In the genomic region with DNA sequence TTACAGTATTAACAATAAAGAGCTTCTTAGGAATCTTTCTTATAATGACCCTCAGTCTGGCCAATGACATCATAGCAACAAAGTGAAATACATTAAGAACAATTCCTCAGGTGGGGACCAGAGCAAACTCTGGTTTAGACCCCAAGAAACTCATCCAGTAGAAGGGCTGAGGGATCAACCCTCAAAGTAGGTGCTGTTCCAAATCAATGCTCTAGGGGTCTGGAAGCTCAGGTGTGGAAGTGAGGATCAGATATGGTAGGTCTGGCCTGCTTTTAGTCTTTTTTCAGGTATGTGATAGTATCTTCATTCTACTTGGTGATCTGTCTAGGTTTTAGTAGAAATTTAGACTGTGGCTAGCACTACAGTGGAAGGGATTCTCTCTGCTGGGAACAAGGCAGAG, we compare ENCODE assay signal across 26 cellular contexts.
DNase-seq lines count a peak whose midpoint lies in the region; ATAC-seq and TF ChIP-seq lines count a peak whose summit lies in the region.
"Had no signal": no experiment of that assay in that cellular context is flagged by ENCODE, and none has a peak within 500 bp of the region (broad histone marks: within the 10 kb centered on the region; RNA-seq: fewer than 3 reads in every experiment).

No MANE protein-coding gene starts in this region.

- no peak for ATAC-seq in SK-N-SH treated with all-trans-retinoic acid at 6 μM for 48 hours
- ATAC-seq: lower lobe of right lung, natural killer cell, T-cell, upper lobe of right lung had no signal

- POLR2A ChIA-PET in SK-N-SH (lab: Yijun Ruan, JAX): no interaction called here

- TF ChIP-seq POLR2A in stomach (IDR thresholded peaks at IDR 0.05): no peak
- no peak for TF ChIP-seq POLR2A in thyroid gland (IDR thresholded peaks at IDR 0.05)

- H3K9ac ChIP-seq in SK-N-SH: no peak overlapping the region
- H3K9ac ChIP-seq in Loucy (ENCODE audit: low read depth, low read length, poor library complexity, severe bottlenecking): no peak overlapping the region

- H3K4me3 ChIP-seq in SK-N-SH (ENCODE audit: low read depth in 2 of 2, low read length in 1 of 2) (no peak overlapping the region), Loucy (ENCODE audit: low read length, poor library complexity, severe bottlenecking) (no peak overlapping the region), epithelial cell of esophagus (ENCODE audit: low read length) (no peak overlapping the region), MG63 (no peak overlapping the region), stomach (no peak overlapping the region), thyroid gland (replicated peaks in 1 of 3) (no peak overlapping the region)
- H3K4me3 ChIP-seq: lower lobe of right lung, ovary, Peyer's patch, upper lobe of right lung had no signal

- H3F3A ChIP-seq in SK-N-SH (replicated peaks; ENCODE audit: insufficient read depth) (no peaks in the 10 kb centered on the region), Loucy (ENCODE audit: low read depth) (no peaks in the 10 kb centered on the region)

- H3K4me2 ChIP-seq in SK-N-SH (no peak overlapping the region), Loucy (ENCODE audit: low read depth, low read length, poor library complexity, severe bottlenecking) (no peak overlapping the region)

- H3K9me3 ChIP-seq in SK-N-SH (no peaks in the 10 kb centered on the region), Loucy (ENCODE audit: insufficient read depth, low read depth, low read length) (no peaks in the 10 kb centered on the region), MG63 (no peaks in the 10 kb centered on the region), stomach (no peaks in the 10 kb centered on the region), thyroid gland (no peaks in the 10 kb centered on the region)
- H3K9me3 ChIP-seq: lower lobe of right lung, ovary, Peyer's patch, upper lobe of right lung had no signal

- TF ChIP-seq RAD21 in SK-N-SH (IDR thresholded peaks at IDR 0.05; ENCODE audit: low read length): no peak

- CTCF ChIA-PET in SK-N-SH (lab: Yijun Ruan, JAX): interaction anchor here (1.2 to 2.0 kb wide), 3 partner anchors 10 to 158 kb away, joined by 4 to 6 read pairs (median 5); no protein-coding TSS in a partner anchor

- H3K36me3 ChIP-seq in SK-N-SH (replicated peaks in 1 of 2; ENCODE audit: control insufficient read depth in 1 of 2, insufficient read depth in 2 of 2, low read length in 1 of 2) (no peaks in the 10 kb centered on the region), Loucy (ENCODE audit: insufficient read depth, low read length) (no peaks in the 10 kb centered on the region), MG63 (no peaks in the 10 kb centered on the region), stomach (no peaks in the 10 kb centered on the region), thyroid gland (no peaks in the 10 kb centered on the region)
- H3K36me3 ChIP-seq: lower lobe of right lung, ovary, Peyer's patch, upper lobe of right lung had no signal

- TF ChIP-seq CTCF in SK-N-SH (IDR thresholded peaks at IDR 0.05): 0 out of 2 replicates have a peak, but pooled peaks have one; percentile 8
- peak; percentile 44 for TF ChIP-seq CTCF in Loucy (conservative IDR thresholded peaks at IDR 0.05; ENCODE audit: low read length)
- peak; percentile 14 for TF ChIP-seq CTCF in epithelial cell of esophagus (IDR thresholded peaks at IDR 0.05; ENCODE audit: insufficient read depth, low read depth, low read length, missing control alignments)
- TF ChIP-seq CTCF in stomach (IDR thresholded peaks at IDR 0.05): no peak
- no peak for TF ChIP-seq CTCF in thyroid gland (IDR thresholded peaks at IDR 0.05)

- DNase-seq in SK-N-SH (no peak), epithelial cell of esophagus (ENCODE audit: low read depth) (no peak), MG63 (no peak), stomach (no peak), DMS 273 (lab: John Stamatoyannopoulos, UW; ENCODE audit: unreplicated experiment) (no peak), thyroid gland (no peak)
- DNase-seq: 8988T; activated CD4-positive, alpha-beta T cell treated with anti-CD3 and anti-CD28 coated beads, Interleukin-2, amount 50 U/mL, for 48 hours; activated naive CD4-positive, alpha-beta T cell treated with anti-CD3 and anti-CD28 coated beads, Interleukin-2, amount 50 U/mL, for 16 hours; amniotic stem cell; CD4-positive, alpha-beta T cell; glutamatergic neuron; HFFc6; lower lobe of right lung; natural killer cell; NCI-H1417; NCI-H2029 treated with DMSO at 0.1 percent for 48 hours; NCI-H526; ovary; Peyer's patch; small intestine; T-cell; upper lobe of right lung had no signal

- H3K9me2 ChIP-seq in SK-N-SH: no peaks in the 10 kb centered on the region
- no peaks in the 10 kb centered on the region for H3K9me2 ChIP-seq in Loucy (replicated peaks; ENCODE audit: low read depth, low read length)

- no peaks in the 10 kb centered on the region; a peak in 1 of 4 replicates for H3K4me1 ChIP-seq in SK-N-SH (ENCODE audit: control insufficient read depth in 1 of 2, insufficient read depth in 2 of 2, low read depth in 1 of 2, low read length in 1 of 2)
- no peaks in the 10 kb centered on the region for H3K4me1 ChIP-seq in Loucy (ENCODE audit: insufficient read depth, low read length, poor library complexity, severe bottlenecking)
- H3K4me1 ChIP-seq in stomach: no peaks in the 10 kb centered on the region
- H3K4me1 ChIP-seq in thyroid gland: no peaks in the 10 kb centered on the region
- H3K4me1 ChIP-seq: lower lobe of right lung, Peyer's patch, upper lobe of right lung had no signal

- H3K27ac ChIP-seq in SK-N-SH (ENCODE audit: low read depth in 2 of 2, low read length in 1 of 2) (no peak overlapping the region; a peak in 1 of 4 replicates), stomach (no peak overlapping the region), thyroid gland (no peak overlapping the region)
- H3K27ac ChIP-seq: epithelial cell of prostate, lower lobe of right lung, ovary, Peyer's patch, upper lobe of right lung had no signal

- H3K79me2 ChIP-seq in SK-N-SH (ENCODE audit: insufficient read depth) (no peaks in the 10 kb centered on the region), Loucy (ENCODE audit: insufficient read depth, low read length) (no peaks in the 10 kb centered on the region)

- no peaks in the 10 kb centered on the region for H3K27me3 ChIP-seq in SK-N-SH (ENCODE audit: insufficient read depth)
- no peaks in the 10 kb centered on the region for H3K27me3 ChIP-seq in Loucy (ENCODE audit: insufficient read depth, low read length, poor library complexity, severe bottlenecking)
- no peaks in the 10 kb centered on the region for H3K27me3 ChIP-seq in MG63
- H3K27me3 ChIP-seq in stomach: no peaks in the 10 kb centered on the region
- H3K27me3 ChIP-seq in thyroid gland: no peaks in the 10 kb centered on the region
- H3K27me3 ChIP-seq: ovary, Peyer's patch, upper lobe of right lung had no signal

- no peak for TF ChIP-seq EP300 in SK-N-SH (IDR thresholded peaks at IDR 0.05; ENCODE audit: borderline replicate concordance in 1 of 2, low read depth in 1 of 2, low read length in 1 of 2)
- no peak for TF ChIP-seq EP300 in stomach (IDR thresholded peaks at IDR 0.05)

- intact Hi-C loops in stomach (cut with DNase I; ENCODE audit: low total_unique reads): no loop called here
- intact Hi-C loops in thyroid gland (cut with DNase I): no loop called here

- H2AFZ ChIP-seq in SK-N-SH (ENCODE audit: low read depth) (no peak overlapping the region), Loucy (ENCODE audit: low read length) (no peak overlapping the region)

- H4K20me1 ChIP-seq in SK-N-SH (ENCODE audit: insufficient read depth) (no peaks in the 10 kb centered on the region), Loucy (ENCODE audit: insufficient read depth, low read length, poor library complexity, severe bottlenecking) (no peaks in the 10 kb centered on the region)

TF ChIP-seq in SK-N-SH, 30 proteins besides CTCF, POLR2A, EP300 and RAD21:
- TF ChIP-seq RFX5 (IDR thresholded peaks at IDR 0.05; ENCODE audit: low read length): no peak

TF ChIP-seq in SK-N-SH treated with all-trans-retinoic acid at 6 μM for 48 hours, 23 proteins besides CTCF, POLR2A, EP300 and RAD21 (continues in another document):
- TF ChIP-seq TCF4 (CRISPR knock-in tag; IDR thresholded peaks at IDR 0.05; ENCODE audit: borderline replicate concordance): no peak
- TF ChIP-seq OSR1 (CRISPR knock-in tag; IDR thresholded peaks at IDR 0.05): no peak
- TF ChIP-seq ISL1 (CRISPR knock-in tag; IDR thresholded peaks at IDR 0.05): no peak
- TF ChIP-seq, protein P1, sequence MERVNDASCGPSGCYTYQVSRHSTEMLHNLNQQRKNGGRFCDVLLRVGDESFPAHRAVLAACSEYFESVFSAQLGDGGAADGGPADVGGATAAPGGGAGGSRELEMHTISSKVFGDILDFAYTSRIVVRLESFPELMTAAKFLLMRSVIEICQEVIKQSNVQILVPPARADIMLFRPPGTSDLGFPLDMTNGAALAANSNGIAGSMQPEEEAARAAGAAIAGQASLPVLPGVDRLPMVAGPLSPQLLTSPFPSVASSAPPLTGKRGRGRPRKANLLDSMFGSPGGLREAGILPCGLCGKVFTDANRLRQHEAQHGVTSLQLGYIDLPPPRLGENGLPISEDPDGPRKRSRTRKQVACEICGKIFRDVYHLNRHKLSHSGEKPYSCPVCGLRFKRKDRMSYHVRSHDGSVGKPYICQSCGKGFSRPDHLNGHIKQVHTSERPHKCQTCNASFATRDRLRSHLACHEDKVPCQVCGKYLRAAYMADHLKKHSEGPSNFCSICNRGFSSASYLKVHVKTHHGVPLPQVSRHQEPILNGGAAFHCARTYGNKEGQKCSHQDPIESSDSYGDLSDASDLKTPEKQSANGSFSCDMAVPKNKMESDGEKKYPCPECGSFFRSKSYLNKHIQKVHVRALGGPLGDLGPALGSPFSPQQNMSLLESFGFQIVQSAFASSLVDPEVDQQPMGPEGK (CRISPR knock-in tag; IDR thresholded peaks at IDR 0.05; ENCODE audit: borderline replicate concordance): no peak
- TF ChIP-seq, protein P2, sequence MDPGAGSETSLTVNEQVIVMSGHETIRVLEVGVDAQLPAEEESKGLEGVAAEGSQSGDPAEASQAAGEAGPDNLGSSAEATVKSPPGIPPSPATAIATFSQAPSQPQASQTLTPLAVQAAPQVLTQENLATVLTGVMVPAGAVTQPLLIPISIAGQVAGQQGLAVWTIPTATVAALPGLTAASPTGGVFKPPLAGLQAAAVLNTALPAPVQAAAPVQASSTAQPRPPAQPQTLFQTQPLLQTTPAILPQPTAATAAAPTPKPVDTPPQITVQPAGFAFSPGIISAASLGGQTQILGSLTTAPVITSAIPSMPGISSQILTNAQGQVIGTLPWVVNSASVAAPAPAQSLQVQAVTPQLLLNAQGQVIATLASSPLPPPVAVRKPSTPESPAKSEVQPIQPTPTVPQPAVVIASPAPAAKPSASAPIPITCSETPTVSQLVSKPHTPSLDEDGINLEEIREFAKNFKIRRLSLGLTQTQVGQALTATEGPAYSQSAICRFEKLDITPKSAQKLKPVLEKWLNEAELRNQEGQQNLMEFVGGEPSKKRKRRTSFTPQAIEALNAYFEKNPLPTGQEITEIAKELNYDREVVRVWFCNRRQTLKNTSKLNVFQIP (CRISPR knock-in tag; IDR thresholded peaks at IDR 0.05; ENCODE audit: borderline replicate concordance, low read depth): no peak
- no peak for TF ChIP-seq ARNTL (CRISPR knock-in tag; IDR thresholded peaks at IDR 0.05; ENCODE audit: borderline replicate concordance, low read depth)

Comparison
In these comparisons a context has a peak if more than half of its experiments do, and no peak if none do; other contexts are left out.
1. CTCF ChIP-seq: peak in SK-N-SH (single experiment), Loucy (single experiment) and epithelial cell of esophagus (single experiment); none in stomach (0 of 7) and thyroid gland (0 of 6).